14 cellular contexts compared by ENCODE assay signal in genomic region chr10:91690412-91690811, GRCh38. TPM values are rescaled to one million over a fixed set of nuclear protein-coding genes. Genes with fewer than 3 reads are reported as not detected.
DNase-seq lines count a peak whose midpoint lies in the region; ATAC-seq and TF ChIP-seq lines count a peak whose summit lies in the region.
"Had no signal": no experiment of that assay in that cellular context is flagged by ENCODE, and none has a peak within 500 bp of the region (broad histone marks: within the 10 kb centered on the region; RNA-seq: fewer than 3 reads in every experiment).

No MANE protein-coding gene starts in this region.

- no peaks in the 10 kb centered on the region for H3K36me3 ChIP-seq in GM23248 (ENCODE audit: low read depth)
- no peaks in the 10 kb centered on the region for H3K36me3 ChIP-seq in esophagus muscularis mucosa
- H3K36me3 ChIP-seq in prostate gland: no peaks in the 10 kb centered on the region
- H3K36me3 ChIP-seq: HAP-1 had no signal

- DNase-seq in GM23248 (no peak), esophagus muscularis mucosa (ENCODE audit: extremely low spot score) (peak; percentile 42), prostate gland (ENCODE audit: low spot score) (peak; percentile 20), T-helper 2 cell (no peak), NCI-H2171 treated with DMSO at 0.1 percent for 48 hours (lab: John Stamatoyannopoulos, UW) (no peak), NCI-H2029 treated with DMSO at 0.1 percent for 48 hours (lab: John Stamatoyannopoulos, UW) (no peak)
- DNase-seq: DMS53, NCI-H1436 treated with DMSO at 0.1 percent for 48 hours, NCI-H446, PC-9 had no signal

- no peak for ATAC-seq in HG03565 (IDR thresholded peaks at IDR 0.05; ENCODE audit: unreplicated experiment)

- in situ Hi-C loops in GM23248 (cut with MboI): no loop called here

- H3K9me3 ChIP-seq in GM23248 (ENCODE audit: low read depth) (no peaks in the 10 kb centered on the region), esophagus muscularis mucosa (no peaks in the 10 kb centered on the region), prostate gland (no peaks in the 10 kb centered on the region)
- H3K9me3 ChIP-seq: HAP-1 had no signal

- no peaks in the 10 kb centered on the region for H3K9me2 ChIP-seq in GM23248 (ENCODE audit: insufficient read depth)

- TF ChIP-seq POLR2A in esophagus muscularis mucosa (IDR thresholded peaks at IDR 0.05; ENCODE audit: low read depth) (no peak), prostate gland (IDR thresholded peaks at IDR 0.05) (no peak)

- no peaks in the 10 kb centered on the region for H4K20me1 ChIP-seq in GM23248 (ENCODE audit: insufficient read depth)

- H3K4me3 ChIP-seq in GM23248 (no peak overlapping the region), esophagus muscularis mucosa (no peak overlapping the region), prostate gland (no peak overlapping the region)
- H3K4me3 ChIP-seq: HAP-1, PC-9 had no signal

- no peak overlapping the region for H3K4me2 ChIP-seq in GM23248 (ENCODE audit: unreplicated experiment)
- H3K4me2 ChIP-seq: PC-9 had no signal

- H2AFZ ChIP-seq in GM23248: no peak overlapping the region; the same call in 1 of the 2 replicates

- intact Hi-C loops in esophagus muscularis mucosa (cut with DNase I) (no loop called here), prostate gland (cut with DNase I) (no loop called here)

- H3K9ac ChIP-seq in GM23248: no peak overlapping the region

- H3K4me1 ChIP-seq in GM23248 (ENCODE audit: insufficient read depth) (peaks cover 15% of the 10 kb centered on the region), esophagus muscularis mucosa (peaks cover 0 to 10% (median 2%) of the 10 kb centered on the region in 4 donors), prostate gland (replicated peaks) (no peaks in the 10 kb centered on the region)
- H3K4me1 ChIP-seq: HAP-1 had no signal

- H3K27me3 ChIP-seq in GM23248 (replicated peaks; ENCODE audit: insufficient read depth) (no peaks in the 10 kb centered on the region), esophagus muscularis mucosa (no peaks in the 10 kb centered on the region), prostate gland (replicated peaks; ENCODE audit: insufficient read depth) (no peaks in the 10 kb centered on the region)

- H3K27ac ChIP-seq in GM23248 (peak overlapping the region; percentile 34; the same call in 1 of the 2 replicates), VCaP (peak overlapping the region; percentile 49), esophagus muscularis mucosa (replicated peaks in 1 of 4) (no peak overlapping the region), prostate gland (peak overlapping the region in 1 of 2 donors; percentile 30)
- H3K27ac ChIP-seq: PC-9 had no signal

- no peaks in the 10 kb centered on the region for H3K79me2 ChIP-seq in GM23248 (ENCODE audit: insufficient read depth)

- H3F3A ChIP-seq in GM23248 (ENCODE audit: insufficient read depth): 0 out of 2 replicates have a peak, but pooled peaks cover 12% of the 10 kb centered on the region

- TF ChIP-seq CTCF in VCaP (conservative IDR thresholded peaks at IDR 0.05): no peak
- TF ChIP-seq CTCF in esophagus muscularis mucosa (IDR thresholded peaks at IDR 0.05): no peak
- TF ChIP-seq CTCF in prostate gland (IDR thresholded peaks at IDR 0.05): no peak

- WGBS in GM23248 (ENCODE audit: low coverage in 1 of 2, low lambda C conversion rate in 2 of 2, missing lambda C conversion rate in 2 of 2), 2 experiments: 88% methylated on average over 3 of the region's 3 CpGs
- WGBS in esophagus muscularis mucosa: 95% methylated on average over 3 of the region's 3 CpGs
- WGBS in prostate gland: 42% methylated on average over 3 of the region's 3 CpGs

- no peak for TF ChIP-seq EP300 in esophagus muscularis mucosa (IDR thresholded peaks at IDR 0.05)

RNA-seq across cellular contexts. Expression of gene PPP1R3C, which starts 57.5 kb away (rescaled TPM):
- 193 and 238 TPM in 2 replicates for total RNA-seq in GM23248 (2014; rRNA removed; shearing (Covaris generic))
- polyA plus RNA-seq in GM23248 (2016; fragmentation: Nextera tagmentation; extraction: Ambion mirVana): 98.8 and 99.9 TPM in 2 replicates
- total RNA-seq in esophagus muscularis mucosa (100 to 1,000 TPM in 1 of 4 donors, 10 to 100 TPM in 3; 46.7 to 111 (median 87.8) TPM), prostate gland (10 to 100 TPM; 10.6 to 20.5 TPM)
- polyA plus RNA-seq: IgD-negative memory B cell had no signal

Comparison
In these comparisons a context has a peak if more than half of its experiments do, and no peak if none do; other contexts are left out.
1. DNase-seq: peak in esophagus muscularis mucosa (single experiment) and prostate gland (single experiment); none in GM23248 (single experiment), T-helper 2 cell (0 of 5), NCI-H2171 treated with DMSO at 0.1 percent for 48 hours (single experiment) and NCI-H2029 treated with DMSO at 0.1 percent for 48 hours (single experiment).
2. H3K27ac ChIP-seq: peak in GM23248 (single experiment) and VCaP (single experiment); none in esophagus muscularis mucosa (0 of 4).